ENCODE assay signal across 12 cellular contexts in genomic region chr4:123421942-123422781, GRCh38. TPM values are rescaled to one million over a fixed set of nuclear protein-coding genes. Genes with fewer than 3 reads are reported as not detected.
DNase-seq lines count a peak whose midpoint lies in the region; ATAC-seq and TF ChIP-seq lines count a peak whose summit lies in the region.
"Had no signal": no experiment of that assay in that cellular context is flagged by ENCODE, and none has a peak within 500 bp of the region (broad histone marks: within the 10 kb centered on the region; RNA-seq: fewer than 3 reads in every experiment).

No MANE protein-coding gene starts in this region.

- H3K27ac Mint-ChIP-seq in activated naive CD4-positive, alpha-beta T cell treated with anti-CD3 and anti-CD28 coated beads for 36 hours = peak overlapping the region; percentile 91
- H3K27ac Mint-ChIP-seq: GM23338 had no signal

- H3K27me3 ChIP-seq in MM.1S (replicated peaks; ENCODE audit: insufficient read depth, low read length) (no peaks in the 10 kb centered on the region), duodenal mucosa (ENCODE audit: control insufficient read depth in 1 of 2, insufficient read depth in 2 of 2, low read length in 2 of 2) (no peaks in the 10 kb centered on the region), smooth muscle cell (ENCODE audit: low read depth) (no peaks in the 10 kb centered on the region)
- H3K27me3 ChIP-seq: thyroid gland had no signal

- H3K27ac ChIP-seq in MM.1S (ENCODE audit: low read length) (no peak overlapping the region; the same call in 1 of the 2 replicates), duodenal mucosa (ENCODE audit: low read depth, low read length) (no peak overlapping the region), smooth muscle cell (ENCODE audit: low read depth) (peak overlapping the region; percentile 46)
- H3K27ac ChIP-seq: thyroid gland had no signal

- no peak for TF ChIP-seq CTCF in MM.1S (IDR thresholded peaks at IDR 0.05; ENCODE audit: low read length)
- no peak for TF ChIP-seq CTCF in smooth muscle cell (IDR thresholded peaks at IDR 0.05; ENCODE audit: borderline replicate concordance, insufficient read depth, poor library complexity, severe bottlenecking)

- no peaks in the 10 kb centered on the region for H3K27me3 Mint-ChIP-seq in activated naive CD4-positive, alpha-beta T cell treated with anti-CD3 and anti-CD28 coated beads for 36 hours (ENCODE audit: low read depth)

- no peaks in the 10 kb centered on the region for H3K9me2 ChIP-seq in MM.1S (replicated peaks; ENCODE audit: insufficient read depth, low read length)

- H3K9me3 ChIP-seq in MM.1S (replicated peaks; ENCODE audit: insufficient read depth, low read length) (no peaks in the 10 kb centered on the region), duodenal mucosa (ENCODE audit: control insufficient read depth in 1 of 2, low read length in 2 of 2) (no peaks in the 10 kb centered on the region), smooth muscle cell (replicated peaks; ENCODE audit: low read depth) (no peaks in the 10 kb centered on the region)
- H3K9me3 ChIP-seq: thyroid gland had no signal

- no peak overlapping the region; the same call in 1 of the 2 replicates for H3K4me3 ChIP-seq in MM.1S (ENCODE audit: low read length)
- H3K4me3 ChIP-seq in duodenal mucosa (ENCODE audit: low read depth in 1 of 2, low read length in 2 of 2) = peak overlapping the region in 1 of 2 donors; percentile 26
- H3K4me3 ChIP-seq in smooth muscle cell = peak overlapping the region; percentile 11
- H3K4me3 ChIP-seq: GM23338, thyroid gland had no signal

- H3K9me3 Mint-ChIP-seq in activated naive CD4-positive, alpha-beta T cell treated with anti-CD3 and anti-CD28 coated beads for 36 hours = no peaks in the 10 kb centered on the region

- DNase-seq in activated naive CD4-positive, alpha-beta T cell treated with anti-CD3 and anti-CD28 coated beads for 36 hours = no peak
- DNase-seq in activated naive CD4-positive, alpha-beta T cell treated with anti-CD3 and anti-CD28 coated beads, Interleukin-2, amount 50 U/mL, for 16 hours = no peak
- DNase-seq in MM.1S (peak; percentile 66), smooth muscle cell (lab: John Stamatoyannopoulos, UW; ENCODE audit: unreplicated experiment) (no peak)
- DNase-seq: GDM1, head of caudate nucleus, thyroid gland had no signal

- H3K4me2 ChIP-seq in MM.1S (ENCODE audit: low read depth, low read length) = peak overlapping the region; percentile 60
- H3K4me2 ChIP-seq in smooth muscle cell = peak overlapping the region; percentile 63
- H3K4me2 ChIP-seq: GM23338 had no signal

- H2AFZ ChIP-seq in MM.1S (ENCODE audit: low read length) = no peak overlapping the region
- H2AFZ ChIP-seq in smooth muscle cell (ENCODE audit: low read depth) = peak overlapping the region; percentile 52
- H2AFZ ChIP-seq: GM23338 had no signal

- H3K79me2 ChIP-seq in MM.1S (ENCODE audit: low read length) = no peaks in the 10 kb centered on the region
- H3K79me2 ChIP-seq in smooth muscle cell (ENCODE audit: low read depth) = no peaks in the 10 kb centered on the region

- CTCF ChIA-PET in activated naive CD4-positive, alpha-beta T cell treated with anti-CD3 and anti-CD28 coated beads for 36 hours (lab: Charles Lee) = interaction anchor here (0.9 kb wide), 1 partner anchor 22 kb away, joined by 5 read pairs; no protein-coding TSS in a partner anchor

- no peak overlapping the region for H3K9ac ChIP-seq in MM.1S (ENCODE audit: low read length)
- H3K9ac ChIP-seq in duodenal mucosa (ENCODE audit: low read depth in 1 of 2, low read length in 2 of 2) = peak overlapping the region; percentile 13 to 47
- H3K9ac ChIP-seq in smooth muscle cell (ENCODE audit: low read depth) = no peak overlapping the region

- WGBS in smooth muscle cell (ENCODE audit: low lambda C conversion rate) = 84% methylated on average over 9 of the region's 9 CpGs

- intact Hi-C loops in activated naive CD4-positive, alpha-beta T cell treated with anti-CD3 and anti-CD28 coated beads for 36 hours (cut with micrococcal nuclease) = loop anchor here (1.0 to 5.0 kb wide), 5 partner anchors 21 to 755 kb away; no protein-coding TSS in a partner anchor

- peak overlapping the region; percentile 59 for H3K4me3 Mint-ChIP-seq in activated naive CD4-positive, alpha-beta T cell treated with anti-CD3 and anti-CD28 coated beads for 36 hours
- H3K4me3 Mint-ChIP-seq: GM23338 had no signal

- no peaks in the 10 kb centered on the region for H4K20me1 ChIP-seq in MM.1S (ENCODE audit: insufficient read depth, low read length)
- H4K20me1 ChIP-seq in smooth muscle cell (ENCODE audit: low read depth) = no peaks in the 10 kb centered on the region

- H3F3A ChIP-seq in MM.1S (ENCODE audit: insufficient read depth, low read length) = peaks cover 22% of the 10 kb centered on the region
- peaks cover 17% of the 10 kb centered on the region for H3F3A ChIP-seq in smooth muscle cell (ENCODE audit: low read depth)

- H3K4me1 ChIP-seq in MM.1S (ENCODE audit: low read length) (peaks cover 35% of the 10 kb centered on the region), duodenal mucosa (ENCODE audit: control insufficient read depth in 1 of 2, insufficient read depth in 2 of 2, low read length in 2 of 2) (peaks cover 13 to 27% of the 10 kb centered on the region in 2 donors), smooth muscle cell (ENCODE audit: low read depth) (peaks cover 29% of the 10 kb centered on the region)

- no peaks in the 10 kb centered on the region for H3K36me3 Mint-ChIP-seq in activated naive CD4-positive, alpha-beta T cell treated with anti-CD3 and anti-CD28 coated beads for 36 hours (ENCODE audit: low read depth)

- H3K36me3 ChIP-seq in MM.1S (replicated peaks; ENCODE audit: insufficient read depth, low read length) (no peaks in the 10 kb centered on the region), duodenal mucosa (ENCODE audit: control insufficient read depth in 1 of 2, insufficient read depth in 2 of 2, low read length in 2 of 2) (no peaks in the 10 kb centered on the region), smooth muscle cell (ENCODE audit: low read depth) (no peaks in the 10 kb centered on the region)
- H3K36me3 ChIP-seq: thyroid gland had no signal

- ATAC-seq in GM19395 (IDR thresholded peaks at IDR 0.05; ENCODE audit: unreplicated experiment) = no peak
- ATAC-seq in esophagus mucosa = no peak
- ATAC-seq in HG02571 (IDR thresholded peaks at IDR 0.05; ENCODE audit: unreplicated experiment) = no peak
- ATAC-seq: GM23338 had no signal

- peaks cover 36% of the 10 kb centered on the region for H3K4me1 Mint-ChIP-seq in activated naive CD4-positive, alpha-beta T cell treated with anti-CD3 and anti-CD28 coated beads for 36 hours (ENCODE audit: low read depth)

RNA-seq across cellular contexts. Expression of gene SPRY1, which starts 25.6 kb away (rescaled TPM):
- total RNA-seq in activated naive CD4-positive, alpha-beta T cell treated with anti-CD3 and anti-CD28 coated beads for 36 hours = 10 to 100 TPM; 16.9 to 20.3 TPM
- 17.4 and 17.8 TPM in 2 replicates for total RNA-seq in smooth muscle cell
- 26.4 and 28.1 TPM in 2 replicates for polyA plus RNA-seq in smooth muscle cell
- 16.0 TPM for total RNA-seq in esophagus mucosa

Comparison
In these comparisons a context has a peak if more than half of its experiments do, and no peak if none do; other contexts are left out.
1. H3K9ac ChIP-seq: peak in duodenal mucosa (2 of 2); none in MM.1S (single experiment) and smooth muscle cell (single experiment).